In genomic region chr10:5447611-5448071, GRCh38 we compare ENCODE assay signal across 8 cellular contexts. TPM values are rescaled to one million over a fixed set of nuclear protein-coding genes. Genes with fewer than 3 reads are reported as not detected.
DNase-seq lines count a peak whose midpoint lies in the region; ATAC-seq and TF ChIP-seq lines count a peak whose summit lies in the region.

No MANE protein-coding gene starts in this region.

- H3K4me3 ChIP-seq in Karpas-422 (ENCODE audit: low read length) (peak overlapping the region; percentile 68), muscle layer of colon (ENCODE audit: low read depth in 1 of 2, low read length in 2 of 2) (peak overlapping the region; percentile 51 to 69)

- H3K9ac ChIP-seq in Karpas-422 (ENCODE audit: low read length) (peak overlapping the region; percentile 69), muscle layer of colon (ENCODE audit: low read length) (peak overlapping the region; percentile 30)

- peak overlapping the region; percentile 86 for H3K4me3 Mint-ChIP-seq in chondrocyte (ENCODE audit: unreplicated experiment)

- no peak overlapping the region for H3K27ac ChIP-seq in Karpas-422 (ENCODE audit: low read length)
- peak overlapping the region; percentile 90 for H3K27ac ChIP-seq in muscle layer of colon (ENCODE audit: low read depth, low read length)

- H3K27me3 Mint-ChIP-seq in chondrocyte (ENCODE audit: low read depth) = no peaks in the 10 kb centered on the region

- peaks cover 45% of the 10 kb centered on the region for H3K4me1 Mint-ChIP-seq in chondrocyte (ENCODE audit: low read depth)

- H3K9me3 ChIP-seq in Karpas-422 (ENCODE audit: low read length) = no peaks in the 10 kb centered on the region
- no peaks in the 10 kb centered on the region for H3K9me3 ChIP-seq in muscle layer of colon (ENCODE audit: low read length)

- H3K9me3 Mint-ChIP-seq in chondrocyte (ENCODE audit: low read depth) = no peaks in the 10 kb centered on the region

- peak; percentile 42 for DNase-seq in GM13976 (ENCODE audit: low spot score)
- peak; percentile 56 for DNase-seq in Karpas-422
- no peak for DNase-seq in chondrocyte (ENCODE audit: low spot score)
- no peak for DNase-seq in HuH-7.5 (ENCODE audit: low spot score)
- DNase-seq in AG08395 (ENCODE audit: low spot score) = no peak
- DNase-seq in NCI-H1436 treated with DMSO at 0.1 percent for 48 hours (lab: John Stamatoyannopoulos, UW) = no peak

- ATAC-seq in GM21723 (IDR thresholded peaks at IDR 0.05; ENCODE audit: unreplicated experiment) = peak; percentile 64

- H3K79me2 ChIP-seq in Karpas-422 (ENCODE audit: low read length) = peaks cover 69% of the 10 kb centered on the region

- TF ChIP-seq CTCF in GM13976 (IDR thresholded peaks at IDR 0.05; ENCODE audit: borderline replicate concordance, control extremely low read depth, extremely low read depth, insufficient read depth, missing control alignments) = no peak
- TF ChIP-seq CTCF in chondrocyte (IDR thresholded peaks at IDR 0.05) = no peak

- in situ Hi-C loops in GM13976 (cut with MboI; ENCODE audit: low sequenced_read_pairs, unreplicated experiment) = no loop called here

- peak overlapping the region; percentile 82 for H3K4me2 ChIP-seq in Karpas-422 (ENCODE audit: low read depth, low read length, poor library complexity, severe bottlenecking)

- peaks cover 58% of the 10 kb centered on the region for H3K4me1 ChIP-seq in Karpas-422 (ENCODE audit: low read length)
- peaks cover 16% of the 10 kb centered on the region for H3K4me1 ChIP-seq in muscle layer of colon (ENCODE audit: insufficient read depth, low read length)

- no peak overlapping the region for H2AFZ ChIP-seq in Karpas-422 (ENCODE audit: low read length)

- H4K20me1 ChIP-seq in Karpas-422 (ENCODE audit: insufficient read depth, low read depth, low read length) = no peaks in the 10 kb centered on the region

- H3K27me3 ChIP-seq in Karpas-422 (ENCODE audit: low read length) (no peaks in the 10 kb centered on the region), muscle layer of colon (ENCODE audit: control insufficient read depth in 1 of 2, insufficient read depth in 2 of 2, low read length in 2 of 2) (no peaks in the 10 kb centered on the region)

- H3K36me3 ChIP-seq in Karpas-422 (ENCODE audit: insufficient read depth, low read length) = peaks cover 13% of the 10 kb centered on the region; the same call in 1 of the 2 replicates
- no peaks in the 10 kb centered on the region for H3K36me3 ChIP-seq in muscle layer of colon (ENCODE audit: insufficient read depth, low read length)

- peak overlapping the region; percentile 93 for H3K27ac Mint-ChIP-seq in chondrocyte (ENCODE audit: unreplicated experiment)

- no peaks in the 10 kb centered on the region for H3K9me2 ChIP-seq in Karpas-422 (replicated peaks; ENCODE audit: insufficient read depth, low read length)

- peaks cover 6% of the 10 kb centered on the region for H3K36me3 Mint-ChIP-seq in chondrocyte (ENCODE audit: low read depth)

RNA-seq across cellular contexts. Expression of gene NET1, which starts 35.3 kb away (rescaled TPM):
- 37.2 and 39.1 TPM in 2 replicates for total RNA-seq in Karpas-422 (2014; rRNA removed; shearing (Covaris generic); ENCODE audit: low replicate concordance)
- 23.2 to 47.5 TPM (median 42.3 TPM) in 3 replicates for total RNA-seq in chondrocyte

RNA-seq across cellular contexts. Expression of gene TUBAL3, which starts 43.0 kb away (rescaled TPM):
- total RNA-seq in Karpas-422 (2014; rRNA removed; shearing (Covaris generic); ENCODE audit: low replicate concordance) = 0.11 TPM in 1 of 2 replicates, not detected in the other
- not detected in 3 replicates for total RNA-seq in chondrocyte

RNA-seq across cellular contexts. Expression of gene CALML5, which starts 51.7 kb away (rescaled TPM):
- total RNA-seq in Karpas-422 (2014; rRNA removed; shearing (Covaris generic); ENCODE audit: low replicate concordance) = not detected in 2 replicates
- total RNA-seq in chondrocyte = not detected in 3 replicates

Comparison
In these comparisons a context has a peak if more than half of its experiments do, and no peak if none do; other contexts are left out.
1. DNase-seq: peak in GM13976 (single experiment) and Karpas-422 (single experiment); none in chondrocyte (single experiment), HuH-7.5 (single experiment), AG08395 (single experiment) and NCI-H1436 treated with DMSO at 0.1 percent for 48 hours (single experiment).